ENCODE assay signal across 29 cellular contexts in the genomic region with DNA sequence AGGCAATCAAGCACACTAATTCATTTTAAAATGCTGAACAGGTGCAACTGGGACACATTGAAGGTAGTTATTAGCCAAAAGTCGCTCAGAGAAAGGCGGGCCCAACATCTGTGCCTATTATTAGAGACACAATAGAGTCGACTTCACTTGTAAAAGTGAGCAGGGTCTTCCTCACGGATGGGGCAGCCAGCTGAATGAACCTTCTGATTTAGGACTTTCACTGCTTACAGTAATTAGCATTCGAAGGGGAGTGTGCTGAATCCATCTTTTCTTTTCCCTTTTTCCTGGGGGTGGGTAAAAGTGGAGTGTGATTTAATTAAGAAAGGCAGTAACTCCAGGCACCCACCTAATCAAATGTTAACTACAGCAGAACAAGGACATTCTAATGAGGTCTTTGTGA.
A peak's percentile ranks its signal among the peaks of the same experiment; 100 is the strongest.
DNase-seq lines count a peak whose midpoint lies in the region; ATAC-seq, FAIRE-seq and TF ChIP-seq lines count a peak whose summit lies in the region.
"Had no signal": no experiment of that assay in that cellular context is flagged by ENCODE, and none has a peak within 500 bp of the region (broad histone marks: within the 10 kb centered on the region; RNA-seq: fewer than 3 reads in every experiment).

No MANE protein-coding gene starts in this region.

- peaks cover 41 to 46% of the 10 kb centered on the region in 2 experiments for H3K4me1 Mint-ChIP-seq in H9
- no peaks in the 10 kb centered on the region; the same call in 1 of the 2 replicates for H3K4me1 Mint-ChIP-seq in WTC11
- no peaks in the 10 kb centered on the region for H3K4me1 Mint-ChIP-seq in activated CD4-positive, alpha-beta T cell treated with anti-CD3 and anti-CD28 coated beads, Interleukin-2, amount 10 ng/mL, durations not matched to agents 24 days and 14 days
- H3K4me1 Mint-ChIP-seq: activated CD4-positive, alpha-beta memory T cell treated with anti-CD3 and anti-CD28 coated beads, Interleukin-2, amount 10 ng/mL, durations not matched to agents 7 days and 5 days; immature natural killer cell; natural killer cell; T-helper 17 cell had no signal

- H3K23me2 ChIP-seq in H9 (ENCODE audit: insufficient read length, low read depth, low read length, poor library complexity, severe bottlenecking), result no peaks in the 10 kb centered on the region

- no peak overlapping the region for H3K18ac ChIP-seq in H9 (ENCODE audit: insufficient read length, low read depth, low read length)

- H3K27me3 Mint-ChIP-seq in H9 (ENCODE audit: low read depth), result no peaks in the 10 kb centered on the region
- peaks cover 11% of the 10 kb centered on the region; the same call in 1 of the 2 replicates for H3K27me3 Mint-ChIP-seq in WTC11 (ENCODE audit: low read depth)
- H3K27me3 Mint-ChIP-seq in activated CD4-positive, alpha-beta T cell treated with anti-CD3 and anti-CD28 coated beads, Interleukin-2, amount 10 ng/mL, durations not matched to agents 24 days and 14 days, result no peaks in the 10 kb centered on the region
- H3K27me3 Mint-ChIP-seq: activated CD4-positive, alpha-beta memory T cell treated with anti-CD3 and anti-CD28 coated beads, Interleukin-2, amount 10 ng/mL, durations not matched to agents 7 days and 5 days; T-helper 17 cell had no signal

- no peaks in the 10 kb centered on the region for H3K27me3 ChIP-seq in H9 (ENCODE audit: insufficient read depth, low read length)
- no peaks in the 10 kb centered on the region for H3K27me3 ChIP-seq in small intestine (ENCODE audit: control insufficient read depth in 2 of 2, insufficient read depth in 2 of 2, low read length in 2 of 2)
- H3K27me3 ChIP-seq: BLaER1, esophagus muscularis mucosa, tibial nerve had no signal

- H2BK15ac ChIP-seq in H9 (ENCODE audit: low read depth, low read length), result no peak overlapping the region

- no peak overlapping the region for H2BK5ac ChIP-seq in H9 (ENCODE audit: insufficient read length, low read length)

- intact Hi-C loops in activated CD4-positive, alpha-beta T cell treated with anti-CD3 and anti-CD28 coated beads, Interleukin-2, amount 10 ng/mL, durations not matched to agents 24 days and 14 days (cut with micrococcal nuclease), result no loop called here

- no peak overlapping the region for H3T11ph ChIP-seq in H9 (ENCODE audit: low read length)

- ATAC-seq in WTC11 (peak; percentile 41), GM21515 (IDR thresholded peaks at IDR 0.05; ENCODE audit: unreplicated experiment) (no peak)
- ATAC-seq: GM12878, left cardiac atrium, natural killer cell, Right ventricle myocardium inferior, T-helper 17 cell had no signal

- H4K20me1 ChIP-seq in H9 (ENCODE audit: control insufficient read depth, insufficient read depth, insufficient read length), result no peaks in the 10 kb centered on the region
- H4K20me1 ChIP-seq: BLaER1 had no signal

- peak; percentile 63 for DNase-seq in H9
- peak; percentile 86 for DNase-seq in NCI-H1092 treated with DMSO at 0.1 percent for 48 hours (lab: John Stamatoyannopoulos, UW)
- no peak for DNase-seq in WTC11 (ENCODE audit: low spot score)
- DNase-seq in iPS-NIHi7 (ENCODE audit: extremely low spot score), result peak; percentile 13
- DNase-seq in small intestine, result no peak
- DNase-seq in activated CD4-positive, alpha-beta T cell treated with anti-CD3 and anti-CD28 coated beads, Interleukin-2, amount 10 ng/mL, durations not matched to agents 24 days and 14 days, result no peak
- DNase-seq: activated CD4-positive, alpha-beta memory T cell treated with anti-CD3 and anti-CD28 coated beads, Interleukin-2, amount 10 ng/mL, durations not matched to agents 7 days and 5 days; activated CD4-positive, CD25-positive, alpha-beta regulatory T cell treated with anti-CD3 and anti-CD28 coated beads, Interleukin-2, amount 50 U/mL, for 72 hours; activated CD8-positive, alpha-beta memory T cell treated with anti-CD3 and anti-CD28 coated beads, Interleukin-2, amount 50 U/mL, for 4 hours; activated naive CD4-positive, alpha-beta T cell treated with anti-CD3 and anti-CD28 coated beads for 36 hours; central memory CD4-positive, alpha-beta T cell; foreskin fibroblast; immature natural killer cell; Karpas-422; left cardiac atrium; natural killer cell; NCI-H2029 treated with DMSO at 0.1 percent for 48 hours; stimulated activated CD4-positive, alpha-beta T cell treated with anti-CD3 and anti-CD28 coated beads, Interleukin-4, amount 100 ng/mL, for 4 hours; T-helper 17 cell had no signal

- no peak for TF ChIP-seq CTCF in H9 (conservative IDR thresholded peaks at IDR 0.05)
- no peak for TF ChIP-seq CTCF in WTC11 (IDR thresholded peaks at IDR 0.05)

- no peaks in the 10 kb centered on the region for H3K9me3 ChIP-seq in H9 (ENCODE audit: control insufficient read depth, low read depth, low read length)
- no peaks in the 10 kb centered on the region for H3K9me3 ChIP-seq in small intestine (ENCODE audit: control insufficient read depth, low read depth)
- H3K9me3 ChIP-seq: BLaER1, esophagus muscularis mucosa, HAP-1, tibial nerve had no signal

- no peak overlapping the region for H3K4me3 ChIP-seq in small intestine (ENCODE audit: low read depth in 1 of 2, low read length in 2 of 2)
- H3K4me3 ChIP-seq: BLaER1, esophagus muscularis mucosa, GM12878, HAP-1, lung, tibial nerve had no signal

- H2BK20ac ChIP-seq in H9 (ENCODE audit: low read depth, low read length, poor library complexity, severe bottlenecking), result no peak overlapping the region

- no peak overlapping the region for H4K8ac ChIP-seq in H9 (replicated peaks; ENCODE audit: insufficient read length, low read depth, low read length)

- H3K4me1 ChIP-seq in H9 (ENCODE audit: insufficient read depth, low read length) (peaks cover 7% of the 10 kb centered on the region; the same call in 1 of the 2 replicates), small intestine (ENCODE audit: control insufficient read depth in 2 of 2, insufficient read depth in 1 of 2, low read depth in 1 of 2, low read length in 1 of 2) (no peaks in the 10 kb centered on the region)
- H3K4me1 ChIP-seq: BLaER1, esophagus muscularis mucosa, HAP-1, tibial nerve had no signal

- no peaks in the 10 kb centered on the region for H3K79me1 ChIP-seq in H9 (ENCODE audit: insufficient read depth, low read depth, low read length, poor library complexity, severe bottlenecking)

- H3K9ac ChIP-seq in H9 (ENCODE audit: extremely low read depth, insufficient read length, low read length), result no peak overlapping the region
- H3K9ac ChIP-seq: BLaER1 had no signal

- no CpG with 5 or more reads among the region's 5 CpGs for WGBS in H9 (ENCODE audit: extremely low coverage, insufficient read length, low lambda C conversion rate)
- 35 to 42% (median 38%) methylated on average over 5 of the region's 5 CpGs for WGBS in small intestine, 3 donors

- H3K79me2 ChIP-seq in H9 (ENCODE audit: insufficient read depth, low read length), result no peaks in the 10 kb centered on the region

- H3K9me3 Mint-ChIP-seq in H9 (peaks cover 13 to 25% of the 10 kb centered on the region in 2 experiments), WTC11 (peaks cover 59% of the 10 kb centered on the region)
- H3K9me3 Mint-ChIP-seq in activated CD4-positive, alpha-beta T cell treated with anti-CD3 and anti-CD28 coated beads, Interleukin-2, amount 10 ng/mL, durations not matched to agents 24 days and 14 days, result peaks cover 16% of the 10 kb centered on the region

- H3K27ac ChIP-seq in H9 (ENCODE audit: insufficient read length, low read depth, low read length), result peak overlapping the region; percentile 79
- no peak overlapping the region for H3K27ac ChIP-seq in small intestine (ENCODE audit: low read depth in 1 of 2, low read length in 1 of 2)
- H3K27ac ChIP-seq: BLaER1, esophagus muscularis mucosa, HL-60, tibial nerve had no signal

- no peak overlapping the region for H2BK12ac ChIP-seq in H9 (ENCODE audit: insufficient read length, low read depth, low read length)

- no peak overlapping the region for H3K14ac ChIP-seq in H9 (ENCODE audit: insufficient read depth, low read length)

- H4K91ac ChIP-seq in H9 (ENCODE audit: insufficient read length, low read depth, low read length), result no peak overlapping the region

- no peak overlapping the region for H4K5ac ChIP-seq in H9 (ENCODE audit: insufficient read length, low read depth, low read length)

- POLR2A ChIA-PET in WTC11 (lab: Charles Lee), result interaction anchor here (0.6 kb wide), 1 partner anchor 1315 kb away, joined by 6 read pairs; no protein-coding TSS in a partner anchor

- H3K4ac ChIP-seq in H9 (ENCODE audit: low read depth, low read length), result no peak overlapping the region

- peak overlapping the region; percentile 49 to 100 (median 93) for H3K27ac Mint-ChIP-seq in H9
- H3K27ac Mint-ChIP-seq in WTC11, result no peak overlapping the region
- H3K27ac Mint-ChIP-seq in activated CD4-positive, alpha-beta T cell treated with anti-CD3 and anti-CD28 coated beads, Interleukin-2, amount 10 ng/mL, durations not matched to agents 24 days and 14 days, result no peak overlapping the region
- H3K27ac Mint-ChIP-seq: activated CD4-positive, alpha-beta memory T cell treated with anti-CD3 and anti-CD28 coated beads, Interleukin-2, amount 10 ng/mL, durations not matched to agents 7 days and 5 days; activated naive CD4-positive, alpha-beta T cell treated with anti-CD3 and anti-CD28 coated beads for 36 hours; activated T-helper 1 cell treated with anti-CD3 and anti-CD28 coated beads, Interleukin-12 subunit alpha, Interleukin-12 subunit beta, Interleukin-2, Interleukin-4 antibody, amounts not matched to agents 30 ng/mL and 10 ng/mL and 1 ng/mL, durations not matched to agents 14 hours and 24 hours and 36 hours; immature natural killer cell; natural killer cell; T-helper 17 cell had no signal

- peaks cover 10 to 39% (median 20%) of the 10 kb centered on the region in 3 experiments for H3K36me3 Mint-ChIP-seq in H9 (ENCODE audit: insufficient read depth in 1 of 3, low read depth in 3 of 3)
- H3K36me3 Mint-ChIP-seq in WTC11, result peaks cover 50% of the 10 kb centered on the region
- H3K36me3 Mint-ChIP-seq in activated CD4-positive, alpha-beta T cell treated with anti-CD3 and anti-CD28 coated beads, Interleukin-2, amount 10 ng/mL, durations not matched to agents 24 days and 14 days (ENCODE audit: low read depth), result no peaks in the 10 kb centered on the region
- H3K36me3 Mint-ChIP-seq: immature natural killer cell, natural killer cell had no signal

- H3K36me3 ChIP-seq in small intestine (ENCODE audit: control insufficient read depth in 2 of 2, insufficient read depth in 2 of 2, low read length in 2 of 2), result no peaks in the 10 kb centered on the region
- H3K36me3 ChIP-seq: BLaER1, esophagus muscularis mucosa, HAP-1, tibial nerve had no signal

- no peak for FAIRE-seq in small intestine (lab: Jason Lieb, UNC)
- FAIRE-seq: GM12878 had no signal

- H3K56ac ChIP-seq in H9 (ENCODE audit: insufficient read length, low read depth, low read length), result no peak overlapping the region

- H2BK120ac ChIP-seq in H9 (ENCODE audit: low read depth, low read length, poor library complexity, severe bottlenecking), result no peak overlapping the region

- CTCF ChIA-PET in WTC11 (lab: Charles Lee), result no interaction called here

- H2AFZ ChIP-seq in H9 (ENCODE audit: low read length), result no peak overlapping the region

- no peak overlapping the region; a peak in 1 of 5 replicates for H3K4me3 Mint-ChIP-seq in H9
- no peak overlapping the region for H3K4me3 Mint-ChIP-seq in WTC11
- H3K4me3 Mint-ChIP-seq in activated CD4-positive, alpha-beta T cell treated with anti-CD3 and anti-CD28 coated beads, Interleukin-2, amount 10 ng/mL, durations not matched to agents 24 days and 14 days, result no peak overlapping the region
- H3K4me3 Mint-ChIP-seq: activated CD4-positive, alpha-beta memory T cell treated with anti-CD3 and anti-CD28 coated beads, Interleukin-2, amount 10 ng/mL, durations not matched to agents 7 days and 5 days; activated naive CD4-positive, alpha-beta T cell treated with anti-CD3 and anti-CD28 coated beads for 36 hours; activated T-helper 1 cell treated with anti-CD3 and anti-CD28 coated beads, Interleukin-12 subunit alpha, Interleukin-12 subunit beta, Interleukin-2, Interleukin-4 antibody, amounts not matched to agents 30 ng/mL and 10 ng/mL and 1 ng/mL, durations not matched to agents 14 hours and 24 hours and 36 hours; immature natural killer cell; natural killer cell; T-helper 17 cell had no signal

- peak overlapping the region; percentile 6 for H3K4me2 ChIP-seq in H9 (ENCODE audit: insufficient read depth, insufficient read length, low read length)
- H3K4me2 ChIP-seq: BLaER1 had no signal

- H3K23ac ChIP-seq in H9 (ENCODE audit: insufficient read length, low read depth, low read length), result no peak overlapping the region

- no peak overlapping the region for H2AK5ac ChIP-seq in H9 (ENCODE audit: insufficient read length, low read length)

Comparison
In these comparisons a context has a peak if more than half of its experiments do, and no peak if none do; other contexts are left out.
1. DNase-seq: peak in H9 (single experiment), NCI-H1092 treated with DMSO at 0.1 percent for 48 hours (single experiment) and iPS-NIHi7 (single experiment); none in WTC11 (single experiment), small intestine (single experiment) and activated CD4-positive, alpha-beta T cell treated with anti-CD3 and anti-CD28 coated beads, Interleukin-2, amount 10 ng/mL, durations not matched to agents 24 days and 14 days (single experiment).
2. H3K27ac Mint-ChIP-seq: peak in H9 (3 of 3); none in WTC11 (single experiment) and activated CD4-positive, alpha-beta T cell treated with anti-CD3 and anti-CD28 coated beads, Interleukin-2, amount 10 ng/mL, durations not matched to agents 24 days and 14 days (single experiment).